1 cellular context compared by ENCODE assay signal in the genomic region with DNA sequence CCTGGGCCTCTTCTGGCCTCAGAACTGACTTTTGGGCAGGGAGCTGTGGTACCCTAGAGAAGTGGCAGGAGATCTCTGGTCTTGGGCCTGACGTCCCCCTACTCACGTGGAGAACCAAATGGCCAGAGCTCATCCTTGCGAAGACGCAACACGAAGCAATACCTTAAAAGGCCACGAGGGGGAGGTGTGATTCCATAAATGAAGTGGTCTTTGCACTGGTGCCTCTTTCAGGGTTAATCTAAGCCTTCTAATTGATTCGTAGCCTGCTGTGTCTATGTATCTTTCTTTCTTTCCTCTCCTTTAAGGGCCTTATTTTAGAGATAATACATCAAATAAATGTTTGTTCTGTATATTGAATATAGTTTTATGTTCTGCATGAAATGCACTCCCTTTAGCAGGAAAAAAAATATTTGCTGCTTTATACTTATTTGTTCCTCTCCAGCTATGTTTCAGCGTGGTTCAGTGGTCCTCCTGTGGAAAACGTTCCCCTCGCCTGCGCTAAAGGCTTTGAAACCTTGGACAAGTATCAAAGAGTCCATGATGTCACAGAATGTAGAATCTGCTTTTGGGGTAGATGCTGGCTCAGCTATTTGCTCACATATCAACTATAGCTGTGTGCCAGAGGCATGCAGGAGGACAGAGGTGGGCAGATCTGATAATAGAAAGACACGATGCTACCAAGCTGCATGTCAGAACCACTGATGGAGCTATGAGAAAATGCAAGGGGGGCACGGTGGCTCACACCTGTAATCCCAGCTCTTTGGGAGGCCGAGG.
A peak's percentile ranks its signal among the peaks of the same experiment; 100 is the strongest.
TF ChIP-seq lines count a peak whose summit lies in the region.

No MANE protein-coding gene starts in this region.

TF ChIP-seq in HepG2, 621 proteins besides CTCF, POLR2A, EP300 and RAD21 (continued from another document):
- TF ChIP-seq ZNF878 (CRISPR knock-in tag; IDR thresholded peaks at IDR 0.05) (0 out of 2 replicates have a peak, but pooled peaks have one; percentile 25), ATM (IDR thresholded peaks at IDR 0.05; ENCODE audit: borderline replicate concordance) (no peak), MAFF (IDR thresholded peaks at IDR 0.05; ENCODE audit: low read depth, low read length) (peak; percentile 40; the same call in 1 of the 2 replicates), BHLHE40 (IDR thresholded peaks at IDR 0.05; ENCODE audit: low read length) (no peak), SMC3 (IDR thresholded peaks at IDR 0.05; ENCODE audit: low read length) (peak; percentile 57; the same call in 1 of the 2 replicates), ZNF788 (CRISPR knock-in tag; IDR thresholded peaks at IDR 0.05; ENCODE audit: borderline replicate concordance) (no peak), MAFK (conservative IDR thresholded peaks at IDR 0.05 in 1 of 2, IDR thresholded peaks at IDR 0.05 in 1 of 2; ENCODE audit: low read length in 2 of 2) (peak; percentile 52; a peak in 3 of 4 replicates), MIXL1 (CRISPR knock-in tag; IDR thresholded peaks at IDR 0.05) (peak; percentile 13; the same call in 1 of the 2 replicates), STAG1 (CRISPR knock-in tag; IDR thresholded peaks at IDR 0.05) (peak; percentile 81), HNF4A (CRISPR knock-in tag; IDR thresholded peaks at IDR 0.05) (peak; percentile 65), HES4 (CRISPR knock-in tag; IDR thresholded peaks at IDR 0.05; ENCODE audit: borderline replicate concordance) (no peak), SIN3B (IDR thresholded peaks at IDR 0.05; ENCODE audit: low read length) (no peak), MLLT10 (CRISPR knock-in tag; IDR thresholded peaks at IDR 0.05) (no peak), ZNF432 (CRISPR knock-in tag; IDR thresholded peaks at IDR 0.05; ENCODE audit: borderline replicate concordance) (no peak), HNRNPL (IDR thresholded peaks at IDR 0.05; ENCODE audit: low read depth, low read length) (no peak), ZNF768 (CRISPR knock-in tag; IDR thresholded peaks at IDR 0.05) (peak; percentile 65; the same call in 1 of the 2 replicates), ZNF260 (CRISPR knock-in tag; IDR thresholded peaks at IDR 0.05; ENCODE audit: borderline replicate concordance, low read depth) (no peak)
- TF ChIP-seq, protein P1, sequence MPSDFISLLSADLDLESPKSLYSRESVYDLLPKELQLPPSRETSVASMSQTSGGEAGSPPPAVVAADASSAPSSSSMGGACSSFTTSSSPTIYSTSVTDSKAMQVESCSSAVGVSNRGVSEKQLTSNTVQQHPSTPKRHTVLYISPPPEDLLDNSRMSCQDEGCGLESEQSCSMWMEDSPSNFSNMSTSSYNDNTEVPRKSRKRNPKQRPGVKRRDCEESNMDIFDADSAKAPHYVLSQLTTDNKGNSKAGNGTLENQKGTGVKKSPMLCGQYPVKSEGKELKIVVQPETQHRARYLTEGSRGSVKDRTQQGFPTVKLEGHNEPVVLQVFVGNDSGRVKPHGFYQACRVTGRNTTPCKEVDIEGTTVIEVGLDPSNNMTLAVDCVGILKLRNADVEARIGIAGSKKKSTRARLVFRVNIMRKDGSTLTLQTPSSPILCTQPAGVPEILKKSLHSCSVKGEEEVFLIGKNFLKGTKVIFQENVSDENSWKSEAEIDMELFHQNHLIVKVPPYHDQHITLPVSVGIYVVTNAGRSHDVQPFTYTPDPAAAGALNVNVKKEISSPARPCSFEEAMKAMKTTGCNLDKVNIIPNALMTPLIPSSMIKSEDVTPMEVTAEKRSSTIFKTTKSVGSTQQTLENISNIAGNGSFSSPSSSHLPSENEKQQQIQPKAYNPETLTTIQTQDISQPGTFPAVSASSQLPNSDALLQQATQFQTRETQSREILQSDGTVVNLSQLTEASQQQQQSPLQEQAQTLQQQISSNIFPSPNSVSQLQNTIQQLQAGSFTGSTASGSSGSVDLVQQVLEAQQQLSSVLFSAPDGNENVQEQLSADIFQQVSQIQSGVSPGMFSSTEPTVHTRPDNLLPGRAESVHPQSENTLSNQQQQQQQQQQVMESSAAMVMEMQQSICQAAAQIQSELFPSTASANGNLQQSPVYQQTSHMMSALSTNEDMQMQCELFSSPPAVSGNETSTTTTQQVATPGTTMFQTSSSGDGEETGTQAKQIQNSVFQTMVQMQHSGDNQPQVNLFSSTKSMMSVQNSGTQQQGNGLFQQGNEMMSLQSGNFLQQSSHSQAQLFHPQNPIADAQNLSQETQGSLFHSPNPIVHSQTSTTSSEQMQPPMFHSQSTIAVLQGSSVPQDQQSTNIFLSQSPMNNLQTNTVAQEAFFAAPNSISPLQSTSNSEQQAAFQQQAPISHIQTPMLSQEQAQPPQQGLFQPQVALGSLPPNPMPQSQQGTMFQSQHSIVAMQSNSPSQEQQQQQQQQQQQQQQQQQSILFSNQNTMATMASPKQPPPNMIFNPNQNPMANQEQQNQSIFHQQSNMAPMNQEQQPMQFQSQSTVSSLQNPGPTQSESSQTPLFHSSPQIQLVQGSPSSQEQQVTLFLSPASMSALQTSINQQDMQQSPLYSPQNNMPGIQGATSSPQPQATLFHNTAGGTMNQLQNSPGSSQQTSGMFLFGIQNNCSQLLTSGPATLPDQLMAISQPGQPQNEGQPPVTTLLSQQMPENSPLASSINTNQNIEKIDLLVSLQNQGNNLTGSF (CRISPR knock-in tag; IDR thresholded peaks at IDR 0.05): no peak
- TF ChIP-seq, protein P2, sequence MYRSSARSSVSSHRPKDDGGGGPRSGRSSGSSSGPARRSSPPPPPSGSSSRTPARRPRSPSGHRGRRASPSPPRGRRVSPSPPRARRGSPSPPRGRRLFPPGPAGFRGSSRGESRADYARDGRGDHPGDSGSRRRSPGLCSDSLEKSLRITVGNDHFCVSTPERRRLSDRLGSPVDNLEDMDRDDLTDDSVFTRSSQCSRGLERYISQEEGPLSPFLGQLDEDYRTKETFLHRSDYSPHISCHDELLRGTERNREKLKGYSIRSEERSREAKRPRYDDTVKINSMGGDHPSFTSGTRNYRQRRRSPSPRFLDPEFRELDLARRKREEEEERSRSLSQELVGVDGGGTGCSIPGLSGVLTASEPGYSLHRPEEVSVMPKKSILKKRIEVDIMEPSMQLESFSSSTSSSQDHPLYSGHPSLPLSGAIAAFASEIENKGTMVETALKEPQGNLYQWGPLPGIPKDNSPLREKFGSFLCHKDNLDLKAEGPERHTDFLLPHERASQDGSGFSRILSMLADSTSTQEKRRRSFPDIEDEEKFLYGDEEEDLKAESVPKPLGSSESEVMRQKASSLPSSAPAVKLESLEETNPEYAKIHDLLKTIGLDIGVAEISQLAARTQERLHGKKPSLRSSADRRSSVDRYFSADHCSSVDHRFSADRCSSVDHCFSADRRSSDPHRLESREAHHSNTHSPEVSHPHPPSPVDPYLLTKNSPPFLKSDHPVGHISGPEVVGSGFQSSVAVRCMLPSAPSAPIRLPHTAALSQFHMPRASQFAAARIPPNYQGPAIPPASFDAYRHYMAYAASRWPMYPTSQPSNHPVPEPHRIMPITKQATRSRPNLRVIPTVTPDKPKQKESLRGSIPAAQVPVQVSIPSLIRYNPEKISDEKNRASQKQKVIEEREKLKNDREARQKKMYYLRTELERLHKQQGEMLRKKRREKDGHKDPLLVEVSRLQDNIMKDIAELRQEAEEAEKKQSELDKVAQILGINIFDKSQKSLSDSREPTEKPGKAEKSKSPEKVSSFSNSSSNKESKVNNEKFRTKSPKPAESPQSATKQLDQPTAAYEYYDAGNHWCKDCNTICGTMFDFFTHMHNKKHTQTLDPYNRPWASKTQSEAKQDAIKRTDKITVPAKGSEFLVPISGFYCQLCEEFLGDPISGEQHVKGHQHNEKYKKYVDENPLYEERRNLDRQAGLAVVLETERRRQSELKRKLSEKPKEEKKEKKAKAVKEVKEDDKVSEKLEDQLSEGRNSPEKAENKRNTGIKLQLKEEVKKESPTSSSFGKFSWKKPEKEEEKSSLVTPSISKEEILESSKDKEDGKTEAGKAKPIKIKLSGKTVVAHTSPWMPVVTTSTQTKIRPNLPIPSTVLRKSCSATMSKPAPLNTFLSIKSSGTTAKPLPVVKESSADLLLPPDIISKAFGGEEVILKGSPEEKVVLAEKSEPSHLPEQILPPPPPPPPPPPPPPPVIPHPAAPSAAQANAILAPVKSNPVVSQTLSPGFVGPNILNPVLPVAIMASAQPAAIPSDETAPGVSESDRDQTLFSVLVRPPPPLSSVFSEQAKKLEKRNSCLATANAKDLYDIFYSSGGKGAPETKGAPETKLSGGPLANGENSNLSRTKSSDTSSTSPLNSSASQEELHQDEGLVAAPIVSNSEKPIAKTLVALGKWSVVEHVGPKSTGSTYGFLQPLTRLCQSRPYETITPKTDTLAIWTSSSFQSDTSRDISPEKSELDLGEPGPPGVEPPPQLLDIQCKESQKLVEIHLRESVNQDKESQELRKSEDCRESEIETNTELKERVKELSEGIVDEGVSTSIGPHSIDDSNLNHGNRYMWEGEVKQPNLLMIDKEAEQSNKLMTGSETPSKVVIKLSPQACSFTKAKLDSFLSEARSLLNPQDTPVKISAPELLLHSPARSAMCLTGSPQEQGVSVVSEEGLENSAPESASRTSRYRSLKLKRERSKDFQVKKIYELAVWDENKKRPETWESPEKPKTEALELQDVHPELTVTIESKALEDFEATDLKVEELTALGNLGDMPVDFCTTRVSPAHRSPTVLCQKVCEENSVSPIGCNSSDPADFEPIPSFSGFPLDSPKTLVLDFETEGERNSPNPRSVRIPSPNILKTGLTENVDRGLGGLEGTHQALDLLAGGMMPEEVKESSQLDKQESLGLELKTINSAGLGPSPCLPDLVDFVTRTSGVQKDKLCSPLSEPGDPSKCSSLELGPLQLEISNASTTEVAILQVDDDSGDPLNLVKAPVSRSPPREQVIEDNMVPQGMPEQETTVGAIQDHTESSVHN (CRISPR knock-in tag; IDR thresholded peaks at IDR 0.05): no peak
- TF ChIP-seq, protein P3, sequence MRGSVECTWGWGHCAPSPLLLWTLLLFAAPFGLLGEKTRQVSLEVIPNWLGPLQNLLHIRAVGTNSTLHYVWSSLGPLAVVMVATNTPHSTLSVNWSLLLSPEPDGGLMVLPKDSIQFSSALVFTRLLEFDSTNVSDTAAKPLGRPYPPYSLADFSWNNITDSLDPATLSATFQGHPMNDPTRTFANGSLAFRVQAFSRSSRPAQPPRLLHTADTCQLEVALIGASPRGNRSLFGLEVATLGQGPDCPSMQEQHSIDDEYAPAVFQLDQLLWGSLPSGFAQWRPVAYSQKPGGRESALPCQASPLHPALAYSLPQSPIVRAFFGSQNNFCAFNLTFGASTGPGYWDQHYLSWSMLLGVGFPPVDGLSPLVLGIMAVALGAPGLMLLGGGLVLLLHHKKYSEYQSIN (CRISPR knock-in tag; IDR thresholded peaks at IDR 0.05; ENCODE audit: borderline replicate concordance): no peak
- TF ChIP-seq, protein P4, sequence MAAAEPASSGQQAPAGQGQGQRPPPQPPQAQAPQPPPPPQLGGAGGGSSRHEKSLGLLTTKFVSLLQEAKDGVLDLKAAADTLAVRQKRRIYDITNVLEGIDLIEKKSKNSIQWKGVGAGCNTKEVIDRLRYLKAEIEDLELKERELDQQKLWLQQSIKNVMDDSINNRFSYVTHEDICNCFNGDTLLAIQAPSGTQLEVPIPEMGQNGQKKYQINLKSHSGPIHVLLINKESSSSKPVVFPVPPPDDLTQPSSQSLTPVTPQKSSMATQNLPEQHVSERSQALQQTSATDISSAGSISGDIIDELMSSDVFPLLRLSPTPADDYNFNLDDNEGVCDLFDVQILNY (CRISPR knock-in tag; conservative IDR thresholded peaks at IDR 0.05): no peak
- TF ChIP-seq, protein P5, sequence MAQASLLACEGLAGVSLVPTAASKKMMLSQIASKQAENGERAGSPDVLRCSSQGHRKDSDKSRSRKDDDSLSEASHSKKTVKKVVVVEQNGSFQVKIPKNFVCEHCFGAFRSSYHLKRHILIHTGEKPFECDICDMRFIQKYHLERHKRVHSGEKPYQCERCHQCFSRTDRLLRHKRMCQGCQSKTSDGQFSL (CRISPR knock-in tag; IDR thresholded peaks at IDR 0.05): no peak
- TF ChIP-seq, protein P6, sequence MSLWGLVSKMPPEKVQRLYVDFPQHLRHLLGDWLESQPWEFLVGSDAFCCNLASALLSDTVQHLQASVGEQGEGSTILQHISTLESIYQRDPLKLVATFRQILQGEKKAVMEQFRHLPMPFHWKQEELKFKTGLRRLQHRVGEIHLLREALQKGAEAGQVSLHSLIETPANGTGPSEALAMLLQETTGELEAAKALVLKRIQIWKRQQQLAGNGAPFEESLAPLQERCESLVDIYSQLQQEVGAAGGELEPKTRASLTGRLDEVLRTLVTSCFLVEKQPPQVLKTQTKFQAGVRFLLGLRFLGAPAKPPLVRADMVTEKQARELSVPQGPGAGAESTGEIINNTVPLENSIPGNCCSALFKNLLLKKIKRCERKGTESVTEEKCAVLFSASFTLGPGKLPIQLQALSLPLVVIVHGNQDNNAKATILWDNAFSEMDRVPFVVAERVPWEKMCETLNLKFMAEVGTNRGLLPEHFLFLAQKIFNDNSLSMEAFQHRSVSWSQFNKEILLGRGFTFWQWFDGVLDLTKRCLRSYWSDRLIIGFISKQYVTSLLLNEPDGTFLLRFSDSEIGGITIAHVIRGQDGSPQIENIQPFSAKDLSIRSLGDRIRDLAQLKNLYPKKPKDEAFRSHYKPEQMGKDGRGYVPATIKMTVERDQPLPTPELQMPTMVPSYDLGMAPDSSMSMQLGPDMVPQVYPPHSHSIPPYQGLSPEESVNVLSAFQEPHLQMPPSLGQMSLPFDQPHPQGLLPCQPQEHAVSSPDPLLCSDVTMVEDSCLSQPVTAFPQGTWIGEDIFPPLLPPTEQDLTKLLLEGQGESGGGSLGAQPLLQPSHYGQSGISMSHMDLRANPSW (CRISPR knock-in tag; IDR thresholded peaks at IDR 0.05; ENCODE audit: borderline replicate concordance): no peak
